ENCODE assay signal across 1 cellular context in genomic region chr13:36297600-36298338, GRCh38.
TF ChIP-seq lines count a peak whose summit lies in the region.

Gene CCDC169 (minus strand): TSS chr13:36297814. CDS start chr13:36297719, 95 bp downstream.

TF ChIP-seq in GM12878, 131 proteins besides CTCF, POLR2A, EP300 and RAD21 (continued from another document):
- TF ChIP-seq BHLHE40 (IDR thresholded peaks at IDR 0.05; ENCODE audit: borderline replicate concordance in 1 of 2, low read depth in 2 of 2, low read length in 1 of 2) (peak; percentile 74 to 87; a peak in 3 of 4 replicates), IKZF1 (conservative IDR thresholded peaks at IDR 0.05) (peak; percentile 21), SMARCA5 (IDR thresholded peaks at IDR 0.05) (no peak), TCF3 (IDR thresholded peaks at IDR 0.05; ENCODE audit: borderline replicate concordance, insufficient read depth, low read depth, low read length) (no peak), ATF7 (IDR thresholded peaks at IDR 0.05; ENCODE audit: low read depth) (peak; percentile 81), MXI1 (IDR thresholded peaks at IDR 0.05; ENCODE audit: low read depth, low read length) (no peak), CREM (IDR thresholded peaks at IDR 0.05; ENCODE audit: low read depth) (peak; percentile 81), NBN (IDR thresholded peaks at IDR 0.05) (peak; percentile 53; the same call in 1 of the 2 replicates), ZNF687 (IDR thresholded peaks at IDR 0.05) (0 out of 2 replicates have a peak, but pooled peaks have one; percentile 22), RELA (IDR thresholded peaks at IDR 0.05; ENCODE audit: borderline replicate concordance, partially characterized antibody) (no peak), ESRRA (IDR thresholded peaks at IDR 0.05; ENCODE audit: low read length) (no peak), NR2F1 (conservative IDR thresholded peaks at IDR 0.05) (0 out of 2 replicates have a peak, but pooled peaks have one; percentile 26), SP1 (IDR thresholded peaks at IDR 0.05; ENCODE audit: low read depth, low read length) (no peak), CREB1 (IDR thresholded peaks at IDR 0.05; ENCODE audit: low read depth) (peak; percentile 55; the same call in 1 of the 2 replicates), IRF5 (IDR thresholded peaks at IDR 0.05; ENCODE audit: borderline replicate concordance) (no peak)
